8 cellular contexts compared by ENCODE assay signal in the genomic region with DNA sequence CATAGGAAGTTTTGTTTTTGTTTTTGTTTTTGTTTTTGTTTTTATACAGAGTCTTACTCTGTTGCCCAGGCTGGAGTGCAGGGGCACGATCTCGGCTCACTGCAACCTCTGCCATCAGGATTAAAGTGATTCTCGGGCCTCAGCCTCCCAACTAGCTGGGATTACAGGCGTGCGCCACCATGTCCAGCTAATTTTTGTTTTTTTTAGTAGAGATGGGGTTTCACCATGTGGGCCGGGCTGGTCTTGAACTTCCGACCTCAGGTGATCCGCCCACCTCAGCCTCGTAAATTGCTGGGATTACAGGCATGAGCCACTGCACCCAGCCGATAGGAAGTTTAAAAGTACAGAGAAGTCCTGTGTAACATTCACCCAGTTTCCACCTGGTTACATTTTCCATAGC. TPM values are rescaled to one million over a fixed set of nuclear protein-coding genes. Genes with fewer than 3 reads are reported as not detected.
"Had no signal": no experiment of that assay in that cellular context is flagged by ENCODE, and none has a peak within 500 bp of the region (broad histone marks: within the 10 kb centered on the region; RNA-seq: fewer than 3 reads in every experiment).

No MANE protein-coding gene starts in this region.

RNA-seq across cellular contexts. Expression of gene PTH1R, which starts 33.4 kb away (rescaled TPM):
- total RNA-seq: activated CD4-positive, alpha-beta memory T cell treated with anti-CD3 and anti-CD28 coated beads, Interleukin-2, amount 10 ng/mL, durations not matched to agents 7 days and 5 days; activated CD4-positive, alpha-beta T cell treated with anti-CD3 and anti-CD28 coated beads, Interleukin-2, amount 10 ng/mL, durations not matched to agents 7 days and 5 days; activated T-cell treated with anti-CD3 and anti-CD28 coated beads, Interleukin-2, amount 50 U/mL, for 4 hours; activated T-helper 17 cell treated with anti-CD3 and anti-CD28 coated beads, Interleukin-2, amount 50 U/mL, for 72 hours; T-helper 2 cell treated with Interferon-gamma antibody and Interleukin-4, amounts not matched to agents 100 ng/mL and 5 ng/mL, for 36 hours had no signal

RNA-seq across cellular contexts. Expression of gene MYL3, which starts 47.7 kb away (rescaled TPM):
- total RNA-seq: activated CD4-positive, alpha-beta memory T cell treated with anti-CD3 and anti-CD28 coated beads, Interleukin-2, amount 10 ng/mL, durations not matched to agents 7 days and 5 days; activated CD4-positive, alpha-beta T cell treated with anti-CD3 and anti-CD28 coated beads, Interleukin-2, amount 10 ng/mL, durations not matched to agents 7 days and 5 days; activated T-cell treated with anti-CD3 and anti-CD28 coated beads, Interleukin-2, amount 50 U/mL, for 4 hours; activated T-helper 17 cell treated with anti-CD3 and anti-CD28 coated beads, Interleukin-2, amount 50 U/mL, for 72 hours; dermis microvascular lymphatic vessel endothelial cell; frontal cortex; T-cell; T-helper 2 cell treated with Interferon-gamma antibody and Interleukin-4, amounts not matched to agents 100 ng/mL and 5 ng/mL, for 36 hours had no signal
